ENCODE assay signal across 8 cellular contexts in genomic region chr19:17073869-17074627, GRCh38. TPM values are rescaled to one million over a fixed set of nuclear protein-coding genes. Genes with fewer than 3 reads are reported as not detected.
DNase-seq lines count a peak whose midpoint lies in the region; ATAC-seq, FAIRE-seq and TF ChIP-seq lines count a peak whose summit lies in the region.

No MANE protein-coding gene starts in this region.

- 80% methylated on average over 16 of the region's 18 CpGs for WGBS in A549 (ENCODE audit: missing lambda C conversion rate)
- 43 to 45% methylated on average over 16 to 18 of the region's 18 CpGs for WGBS in esophagus squamous epithelium, 2 donors

- FAIRE-seq in A549 (lab: Jason Lieb, UNC), result no peak

- CTCF ChIA-PET in A549 (lab: Yijun Ruan, JAX), result interaction anchor here (0.6 to 1.5 kb wide), 3 partner anchors 83 to 179 kb away, joined by 3 to 6 read pairs (median 5); no protein-coding TSS in a partner anchor
- CTCF ChIA-PET in RWPE1 (lab: Yijun Ruan, JAX), result interaction anchor here (0.5 to 0.7 kb wide), 3 partner anchors 26 to 194 kb away, joined by 3 to 4 read pairs (median 3); no protein-coding TSS in a partner anchor

- H3K4me2 ChIP-seq in A549, result peak overlapping the region; percentile 94

- TF ChIP-seq EP300 in A549 (IDR thresholded peaks at IDR 0.05), result no peak

- TF ChIP-seq CTCF in A549 (IDR thresholded peaks at IDR 0.05) (no peak), RWPE1 (conservative IDR thresholded peaks at IDR 0.05; ENCODE audit: low read depth) (no peak), esophagus squamous epithelium (IDR thresholded peaks at IDR 0.05) (no peak), retinal pigment epithelial cell (conservative IDR thresholded peaks at IDR 0.05; ENCODE audit: low read depth, low read length) (no peak)

- H3K4me1 ChIP-seq in A549 (peaks cover 27% of the 10 kb centered on the region), esophagus squamous epithelium (peaks cover 25 to 47% (median 38%) of the 10 kb centered on the region in 3 donors)

- no peak for DNase-seq in A549 (ENCODE audit: low read depth in 1 of 2, low spot score in 1 of 2)
- peak; percentile 33 for DNase-seq in GM19240 (ENCODE audit: insufficient read length, low spot score)
- no peak for DNase-seq in RWPE1 (ENCODE audit: low spot score)
- DNase-seq in esophagus squamous epithelium (lab: John Stamatoyannopoulos, UW), result no peak
- DNase-seq in retinal pigment epithelial cell (ENCODE audit: low read depth), result no peak
- no peak for DNase-seq in AG08396 (ENCODE audit: low spot score)
- no peak for DNase-seq in islet precursor cell

- intact Hi-C loops in esophagus squamous epithelium (cut with DNase I), result no loop called here

- H3K27ac ChIP-seq in A549, result peak overlapping the region; percentile 82 to 99
- peak overlapping the region; percentile 95 for H3K27ac ChIP-seq in RWPE1
- H3K27ac ChIP-seq in esophagus squamous epithelium, result peak overlapping the region; percentile 87 to 97 (median 92)

- POLR2A ChIA-PET in A549 (lab: Yijun Ruan, JAX) (interaction anchor here (1.3 kb wide), 1 partner anchor 141 kb away, joined by 5 read pairs; the partner anchor contains the start of gene USE1), RWPE1 (lab: Yijun Ruan, JAX; ENCODE audit: low non-redundant PET) (no interaction called here)

- TF ChIP-seq POLR2A in A549 (IDR thresholded peaks at IDR 0.05; ENCODE audit: low read length), result no peak
- TF ChIP-seq POLR2A in esophagus squamous epithelium (IDR thresholded peaks at IDR 0.05), result no peak

- ATAC-seq in A549 (no peak), GM18520 (IDR thresholded peaks at IDR 0.05; ENCODE audit: unreplicated experiment) (no peak)

- TF ChIP-seq RAD21 in A549 (conservative IDR thresholded peaks at IDR 0.05 in 1 of 2, IDR thresholded peaks at IDR 0.05 in 1 of 2), result no peak

- peaks cover 0 to 19% (median 0%) of the 10 kb centered on the region in 3 donors for H3K36me3 ChIP-seq in esophagus squamous epithelium

- H3K9me3 ChIP-seq in A549 (no peaks in the 10 kb centered on the region), esophagus squamous epithelium (no peaks in the 10 kb centered on the region)

- peak overlapping the region; percentile 93 for H3K4me3 ChIP-seq in A549
- H3K4me3 ChIP-seq in esophagus squamous epithelium, result peak overlapping the region; percentile 67 to 96 (median 75)
- peak overlapping the region; percentile 90 for H3K4me3 ChIP-seq in retinal pigment epithelial cell (ENCODE audit: low read length)

- H3K27me3 ChIP-seq in esophagus squamous epithelium, result no peaks in the 10 kb centered on the region

TF ChIP-seq in A549, 52 proteins besides CTCF, POLR2A, EP300 and RAD21:
- TF ChIP-seq HOXB5 (CRISPR knock-in tag; IDR thresholded peaks at IDR 0.05), result no peak
- TF ChIP-seq MAFK (IDR thresholded peaks at IDR 0.05; ENCODE audit: partially characterized antibody), result peak; percentile 77
- no peak for TF ChIP-seq JUN (IDR thresholded peaks at IDR 0.05)
- TF ChIP-seq KDM1A (IDR thresholded peaks at IDR 0.05; ENCODE audit: low read depth), result no peak
- TF ChIP-seq EHMT2 (IDR thresholded peaks at IDR 0.05; ENCODE audit: low read depth), result no peak
- TF ChIP-seq FOSL2 (IDR thresholded peaks at IDR 0.05), result no peak
- no peak for TF ChIP-seq FOSL2 (CRISPR knock-in tag; IDR thresholded peaks at IDR 0.05)

RNA-seq across cellular contexts. Expression of gene HAUS8, which starts 1.2 kb away (rescaled TPM):
- polyA plus RNA-seq in A549 (2011; rRNA removed), result 13.9 and 15.1 TPM in 2 replicates
- 17.2 and 18.7 TPM in 2 replicates for polyA plus RNA-seq in A549 (2012; cell fraction: cytosol; rRNA removed)
- 19.3 and 21.3 TPM in 2 replicates for polyA plus RNA-seq in A549 (2012; cell fraction: nucleus; rRNA removed)
- polyA plus RNA-seq in A549 (2017; fragmentation: RNase III; extraction: RNeasy Plus Mini Kit Qiagen cat#74134 plus additional on column Dnase treatment), result 15.9 to 16.6 TPM (median 16.2 TPM) in 3 replicates
- 6.4 and 13.5 TPM in 2 replicates for polyA minus RNA-seq in A549 (2011; rRNA and poly(A)+ RNA removed)
- 1 to 10 TPM; 3.0 to 5.8 (median 3.2) TPM for total RNA-seq in esophagus squamous epithelium

RNA-seq across cellular contexts. Expression of gene MYO9B, which starts 1.5 kb away (rescaled TPM):
- polyA plus RNA-seq in A549 (2011; rRNA removed), result 13.0 and 18.9 TPM in 2 replicates
- polyA plus RNA-seq in A549 (2012; cell fraction: cytosol; rRNA removed), result 18.7 and 25.6 TPM in 2 replicates
- polyA plus RNA-seq in A549 (2012; cell fraction: nucleus; rRNA removed), result 68.0 and 89.4 TPM in 2 replicates
- polyA plus RNA-seq in A549 (2017; fragmentation: RNase III; extraction: RNeasy Plus Mini Kit Qiagen cat#74134 plus additional on column Dnase treatment), result 23.9 to 28.1 TPM (median 27.7 TPM) in 3 replicates
- 34.1 and 36.5 TPM in 2 replicates for polyA minus RNA-seq in A549 (2011; rRNA and poly(A)+ RNA removed)
- total RNA-seq in esophagus squamous epithelium, result 10 to 100 TPM; 25.5 to 60.5 (median 39.5) TPM

RNA-seq across cellular contexts. Expression of gene CPAMD8, which starts 47.4 kb away (rescaled TPM):
- polyA plus RNA-seq in A549 (2011; rRNA removed) (0.03 and 0.12 TPM in 2 replicates), A549 (2017; fragmentation: RNase III; extraction: RNeasy Plus Mini Kit Qiagen cat#74134 plus additional on column Dnase treatment) (not detected in 3 replicates)
- 0.03 and 0.05 TPM in 2 replicates for polyA plus RNA-seq in A549 (2012; cell fraction: cytosol; rRNA removed)
- polyA plus RNA-seq in A549 (2012; cell fraction: nucleus; rRNA removed), result 0.01 and 0.09 TPM in 2 replicates
- 0.41 and 0.54 TPM in 2 replicates for polyA minus RNA-seq in A549 (2011; rRNA and poly(A)+ RNA removed)
- total RNA-seq in esophagus squamous epithelium, result 1 to 10 TPM in 3 of 4 donors, under 1 TPM in 1; 0.72 to 8.2 (median 4.0) TPM
